14 cellular contexts compared by ENCODE assay signal in the genomic region with DNA sequence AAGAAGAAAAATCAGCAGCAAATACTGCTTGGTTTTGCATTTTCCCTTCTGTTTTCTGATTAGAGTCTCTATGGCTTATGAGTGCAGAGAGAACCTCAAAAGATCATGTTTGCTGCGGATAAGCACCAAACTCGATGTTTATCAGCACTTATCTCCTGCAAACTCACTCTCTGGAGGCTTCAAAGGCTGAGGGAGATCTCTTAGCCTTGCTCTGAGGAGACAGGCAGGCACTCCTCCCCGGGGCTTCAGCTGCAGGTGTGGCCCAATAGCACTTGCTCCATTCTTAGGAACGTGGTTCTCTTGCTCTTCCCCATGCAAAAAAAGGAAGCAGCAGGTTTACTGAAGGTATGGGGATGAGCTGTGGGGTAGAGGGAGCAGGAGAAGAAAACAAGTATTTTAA. TPM values are rescaled to one million over a fixed set of nuclear protein-coding genes. Genes with fewer than 3 reads are reported as not detected.
DNase-seq lines count a peak whose midpoint lies in the region; ATAC-seq, FAIRE-seq and TF ChIP-seq lines count a peak whose summit lies in the region.
"Had no signal": no experiment of that assay in that cellular context is flagged by ENCODE, and none has a peak within 500 bp of the region (broad histone marks: within the 10 kb centered on the region; RNA-seq: fewer than 3 reads in every experiment).

No MANE protein-coding gene starts in this region.

- no peaks in the 10 kb centered on the region for H3K9me3 Mint-ChIP-seq in stimulated activated naive CD8-positive, alpha-beta T cell treated with anti-CD3 and anti-CD28 coated beads, Interleukin-15, Interleukin-2, amounts not matched to agents 100 ng/mL and 50 ng/mL, for 24 hours
- H3K9me3 Mint-ChIP-seq in T-cell = no peaks in the 10 kb centered on the region
- H3K9me3 Mint-ChIP-seq in effector memory CD8-positive, alpha-beta T cell = no peaks in the 10 kb centered on the region

- H3K4me1 Mint-ChIP-seq in stimulated activated naive CD8-positive, alpha-beta T cell treated with anti-CD3 and anti-CD28 coated beads, Interleukin-15, Interleukin-2, amounts not matched to agents 100 ng/mL and 50 ng/mL, for 24 hours (ENCODE audit: low read depth) = peaks cover 84% of the 10 kb centered on the region
- H3K4me1 Mint-ChIP-seq in T-cell = peaks cover 88 to 91% (median 91%) of the 10 kb centered on the region in 3 donors
- H3K4me1 Mint-ChIP-seq in effector memory CD8-positive, alpha-beta T cell (ENCODE audit: low read depth in 2 of 2) = peaks cover 62 to 73% of the 10 kb centered on the region in 2 donors

- intact Hi-C loops in pancreas (cut with DNase I) = no loop called here

- no peak for FAIRE-seq in pancreas (lab: Jason Lieb, UNC)
- FAIRE-seq: colon had no signal

- no peak for DNase-seq in stimulated activated naive CD8-positive, alpha-beta T cell treated with anti-CD3 and anti-CD28 coated beads, Interleukin-15, Interleukin-2, amounts not matched to agents 100 U/mL and 50 U/mL, for 24 hours
- DNase-seq in T-cell (peak in 7 of 34 experiments; percentile 25 to 47 (median 36)), pancreas (no peak), hippocampal formation (lab: John Stamatoyannopoulos, UW) (no peak), caudate nucleus (lab: John Stamatoyannopoulos, UW) (no peak)
- DNase-seq in effector memory CD8-positive, alpha-beta T cell = no peak
- DNase-seq: activated naive CD4-positive, alpha-beta T cell treated with Interleukin-2 at 50 U/mL for 16 hours; BE2C; NCI-H1694; NCI-H69; SHP77 treated with DMSO at 0.1 percent for 48 hours had no signal

- H3K36me3 Mint-ChIP-seq in stimulated activated naive CD8-positive, alpha-beta T cell treated with anti-CD3 and anti-CD28 coated beads, Interleukin-15, Interleukin-2, amounts not matched to agents 100 ng/mL and 50 ng/mL, for 24 hours (ENCODE audit: low read depth) = peaks cover 10% of the 10 kb centered on the region
- peaks cover 14% of the 10 kb centered on the region for H3K36me3 Mint-ChIP-seq in T-cell
- H3K36me3 Mint-ChIP-seq in effector memory CD8-positive, alpha-beta T cell (ENCODE audit: insufficient read depth) = peaks cover 16% of the 10 kb centered on the region

- no peak overlapping the region for H3K4me3 ChIP-seq in pancreas

- no peak for TF ChIP-seq CTCF in pancreas (IDR thresholded peaks at IDR 0.05)

- no peaks in the 10 kb centered on the region for H3K27me3 Mint-ChIP-seq in stimulated activated naive CD8-positive, alpha-beta T cell treated with anti-CD3 and anti-CD28 coated beads, Interleukin-15, Interleukin-2, amounts not matched to agents 100 ng/mL and 50 ng/mL, for 24 hours
- no peaks in the 10 kb centered on the region for H3K27me3 Mint-ChIP-seq in T-cell
- H3K27me3 Mint-ChIP-seq in effector memory CD8-positive, alpha-beta T cell = no peaks in the 10 kb centered on the region

- H3K36me3 ChIP-seq in pancreas = no peaks in the 10 kb centered on the region
- H3K36me3 ChIP-seq: BE2C had no signal

- H3K9me3 ChIP-seq in pancreas = no peaks in the 10 kb centered on the region
- H3K9me3 ChIP-seq: BE2C had no signal

- H3K4me3 Mint-ChIP-seq in stimulated activated naive CD8-positive, alpha-beta T cell treated with anti-CD3 and anti-CD28 coated beads, Interleukin-15, Interleukin-2, amounts not matched to agents 100 ng/mL and 50 ng/mL, for 24 hours = peak overlapping the region; percentile 42
- peak overlapping the region; percentile 55 to 89 (median 65) for H3K4me3 Mint-ChIP-seq in T-cell
- H3K4me3 Mint-ChIP-seq in effector memory CD8-positive, alpha-beta T cell = peak overlapping the region; percentile 31 to 66

- CTCF ChIA-PET in T-cell (lab: Charles Lee) = interaction anchor here (0.6 to 2.0 kb wide), 4 partner anchors 12 to 20 kb away, joined by 3 to 5 read pairs (median 3); no protein-coding TSS in a partner anchor

- H3K27ac ChIP-seq in pancreas (no peak overlapping the region), caudate nucleus (ENCODE audit: low read depth, low read length) (no peak overlapping the region)

- no peaks in the 10 kb centered on the region for H3K4me1 ChIP-seq in pancreas
- H3K4me1 ChIP-seq: BE2C had no signal

- H3K27ac Mint-ChIP-seq in stimulated activated naive CD8-positive, alpha-beta T cell treated with anti-CD3 and anti-CD28 coated beads, Interleukin-15, Interleukin-2, amounts not matched to agents 100 ng/mL and 50 ng/mL, for 24 hours = peak overlapping the region; percentile 67
- H3K27ac Mint-ChIP-seq in T-cell = peak overlapping the region; percentile 98 to 99
- peak overlapping the region; percentile 81 to 95 for H3K27ac Mint-ChIP-seq in effector memory CD8-positive, alpha-beta T cell

- POLR2A ChIA-PET in T-cell (lab: Charles Lee) = interaction anchor here in 1 of 2 donors (0.6 kb wide), 1 partner anchor 152 kb away, joined by 7 read pairs; no protein-coding TSS in a partner anchor

- H3K27me3 ChIP-seq in pancreas = no peaks in the 10 kb centered on the region
- H3K27me3 ChIP-seq: BE2C had no signal

- no peak for ATAC-seq in stimulated activated naive CD8-positive, alpha-beta T cell treated with anti-CD3 and anti-CD28 coated beads, Interleukin-15, Interleukin-2, amounts not matched to agents 100 U/mL and 50 U/mL, for 24 hours
- peak; percentile 75 to 78 (median 78) for ATAC-seq in T-cell (replicated peaks in 1 of 4)
- ATAC-seq in effector memory CD8-positive, alpha-beta T cell (replicated peaks) = no peak
- ATAC-seq in HG03095 (IDR thresholded peaks at IDR 0.05; ENCODE audit: unreplicated experiment) = no peak
- ATAC-seq in pancreas = no peak

- WGBS in pancreas, 2 donors = 27 to 31% methylated on average over 4 of the region's 4 CpGs

RNA-seq across cellular contexts. Expression of gene FLI1, which starts 45.1 kb away (rescaled TPM):
- total RNA-seq in T-cell (100 to 1,000 TPM in 2 of 5 donors, 10 to 100 TPM in 3; 87.0 to 114 (median 94.6) TPM), pancreas (1 to 10 TPM; 1.3 to 9.3 (median 2.9) TPM)
- 1 to 10 TPM; 1.8 to 3.5 TPM for polyA plus RNA-seq in pancreas

Comparison
In these comparisons a context has a peak if more than half of its experiments do, and no peak if none do; other contexts are left out.
1. ATAC-seq: peak in T-cell (4 of 4); none in stimulated activated naive CD8-positive, alpha-beta T cell treated with anti-CD3 and anti-CD28 coated beads, Interleukin-15, Interleukin-2, amounts not matched to agents 100 U/mL and 50 U/mL, for 24 hours (single experiment), effector memory CD8-positive, alpha-beta T cell (single experiment), HG03095 (single experiment) and pancreas (0 of 4).
2. RNA of gene FLI1, which starts 45.1 kb away (total RNA-seq): 87.0 to 114 TPM in T-cell; 1.3 to 9.3 TPM in pancreas; every median in the first group is over 4 times any median in the second.
3. Peak in every context shown above with its lines, with median percentiles within 50 percentile points of each other: H3K27ac Mint-ChIP-seq and H3K4me3 Mint-ChIP-seq.